In the genomic region with DNA sequence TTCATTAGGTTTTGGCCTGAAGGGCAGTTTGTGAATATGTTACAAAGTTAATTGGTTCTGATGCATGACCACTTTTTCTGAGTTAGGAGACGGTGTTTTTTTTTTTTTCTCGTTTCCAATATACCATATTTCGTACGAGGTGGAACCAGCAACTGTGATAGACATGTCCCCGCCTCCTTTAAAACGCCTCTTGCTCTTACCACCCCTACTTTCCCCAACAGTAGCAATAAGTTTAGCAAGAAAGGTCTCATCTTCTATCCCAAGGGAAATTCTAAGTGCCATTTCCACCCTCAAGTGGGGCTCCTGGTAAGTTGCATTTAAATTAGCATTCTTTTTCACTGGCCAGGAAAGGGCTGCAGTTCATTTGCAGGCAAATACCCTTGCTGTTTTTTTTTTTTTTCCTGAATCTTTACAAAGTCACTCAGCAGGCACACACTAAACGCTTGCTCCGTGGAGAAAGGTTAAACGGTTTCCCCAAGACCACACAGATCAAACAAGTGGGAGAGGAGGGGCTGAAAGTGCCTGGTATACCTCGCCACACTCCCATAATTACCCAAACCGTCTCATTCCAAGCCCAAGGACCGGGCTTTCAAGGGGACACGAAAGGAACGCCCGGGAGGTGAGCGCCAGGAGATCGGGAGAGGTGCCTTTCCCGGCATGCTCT, we compare ENCODE assay signal across 8 cellular contexts. TPM values are rescaled to one million over a fixed set of nuclear protein-coding genes. Genes with fewer than 3 reads are reported as not detected.
DNase-seq lines count a peak whose midpoint lies in the region; ATAC-seq and TF ChIP-seq lines count a peak whose summit lies in the region.

No MANE protein-coding gene starts in this region.

- H3K27ac ChIP-seq in right atrium auricular region = peak overlapping the region; percentile 76 to 82
- H3K27ac ChIP-seq in iPS-20b (ENCODE audit: low read length) = no peak overlapping the region

- H3K36me3 Mint-ChIP-seq in activated CD8-positive, alpha-beta T cell treated with anti-CD3 and anti-CD28 coated beads, Interleukin-2, amount 10 ng/mL, durations not matched to agents 7 days and 5 days (ENCODE audit: low read depth) = peaks cover 5% of the 10 kb centered on the region
- peaks cover 5 to 7% of the 10 kb centered on the region in 2 donors for H3K36me3 Mint-ChIP-seq in stimulated activated naive B cell treated with anti-CD40 and anti-IgM and Interleukin-4, amounts not matched to agents 10 μg/mL and 1 μg/mL and 100 μg/mL, for 72 hours

- CTCF ChIA-PET in activated CD8-positive, alpha-beta T cell treated with anti-CD3 and anti-CD28 coated beads, Interleukin-2, amount 10 ng/mL, durations not matched to agents 7 days and 5 days (lab: Charles Lee) = no interaction called here

- H3K4me1 ChIP-seq in right atrium auricular region = peaks cover 0 to 14% of the 10 kb centered on the region in 2 donors
- no peaks in the 10 kb centered on the region; the same call in 1 of the 2 replicates for H3K4me1 ChIP-seq in iPS-20b (ENCODE audit: insufficient read depth, low read length)

- DNase-seq in right atrium auricular region (ENCODE audit: low spot score) = no peak
- DNase-seq in cardiac septum (ENCODE audit: low spot score) = no peak
- no peak for DNase-seq in activated CD8-positive, alpha-beta T cell treated with anti-CD3 and anti-CD28 coated beads, Interleukin-2, amount 10 ng/mL, durations not matched to agents 7 days and 5 days
- DNase-seq in stimulated activated naive B cell treated with anti-CD40 and anti-IgM and Interleukin-4, amounts not matched to agents 10 μg/mL and 1 μg/mL and 100 μg/mL, for 72 hours = no peak
- DNase-seq in NCI-H226 = no peak
- no peak for DNase-seq in GM13976 (ENCODE audit: low spot score)
- DNase-seq in G401 (ENCODE audit: low spot score) = no peak

- in situ Hi-C loops in GM13976 (cut with MboI; ENCODE audit: low sequenced_read_pairs, unreplicated experiment) = no loop called here
- in situ Hi-C loops in G401 (cut with HindIII; ENCODE audit: low sequenced_read_pairs) = no loop called here

- peaks cover 19% of the 10 kb centered on the region for H3K4me1 Mint-ChIP-seq in activated CD8-positive, alpha-beta T cell treated with anti-CD3 and anti-CD28 coated beads, Interleukin-2, amount 10 ng/mL, durations not matched to agents 7 days and 5 days (ENCODE audit: low read depth)
- peaks cover 5 to 15% of the 10 kb centered on the region in 2 donors for H3K4me1 Mint-ChIP-seq in stimulated activated naive B cell treated with anti-CD40 and anti-IgM and Interleukin-4, amounts not matched to agents 10 μg/mL and 1 μg/mL and 100 μg/mL, for 72 hours

- peaks cover 9% of the 10 kb centered on the region for H3K9me3 Mint-ChIP-seq in activated CD8-positive, alpha-beta T cell treated with anti-CD3 and anti-CD28 coated beads, Interleukin-2, amount 10 ng/mL, durations not matched to agents 7 days and 5 days (ENCODE audit: insufficient read depth)
- H3K9me3 Mint-ChIP-seq in stimulated activated naive B cell treated with anti-CD40 and anti-IgM and Interleukin-4, amounts not matched to agents 10 μg/mL and 1 μg/mL and 100 μg/mL, for 72 hours = peaks cover 3 to 4% of the 10 kb centered on the region in 2 donors

- peaks cover 0 to 8% of the 10 kb centered on the region in 2 donors for H3K9me3 ChIP-seq in right atrium auricular region
- 0 out of 2 replicates have a peak, but pooled peaks cover 3% of the 10 kb centered on the region for H3K9me3 ChIP-seq in iPS-20b (ENCODE audit: insufficient read depth, low read depth, low read length)

- H3K4me3 Mint-ChIP-seq in activated CD8-positive, alpha-beta T cell treated with anti-CD3 and anti-CD28 coated beads, Interleukin-2, amount 10 ng/mL, durations not matched to agents 7 days and 5 days = peak overlapping the region; percentile 76
- peak overlapping the region; percentile 90 to 93 for H3K4me3 Mint-ChIP-seq in stimulated activated naive B cell treated with anti-CD40 and anti-IgM and Interleukin-4, amounts not matched to agents 10 μg/mL and 1 μg/mL and 100 μg/mL, for 72 hours

- H3K4me3 ChIP-seq in right atrium auricular region (peak overlapping the region; percentile 46 to 65), iPS-20b (ENCODE audit: low read length) (peak overlapping the region; percentile 57)

- peaks cover 8% of the 10 kb centered on the region for H3K27me3 Mint-ChIP-seq in activated CD8-positive, alpha-beta T cell treated with anti-CD3 and anti-CD28 coated beads, Interleukin-2, amount 10 ng/mL, durations not matched to agents 7 days and 5 days (ENCODE audit: low read depth)
- no peaks in the 10 kb centered on the region for H3K27me3 Mint-ChIP-seq in stimulated activated naive B cell treated with anti-CD40 and anti-IgM and Interleukin-4, amounts not matched to agents 10 μg/mL and 1 μg/mL and 100 μg/mL, for 72 hours

- H3K36me3 ChIP-seq in right atrium auricular region (no peaks in the 10 kb centered on the region), iPS-20b (ENCODE audit: insufficient read depth, low read depth, low read length) (no peaks in the 10 kb centered on the region)

- no peak for ATAC-seq in activated CD8-positive, alpha-beta T cell treated with anti-CD3 and anti-CD28 coated beads, Interleukin-2, amount 10 ng/mL, durations not matched to agents 7 days and 5 days
- ATAC-seq in stimulated activated naive B cell treated with anti-CD40 and anti-IgM and Interleukin-4, amounts not matched to agents 10 μg/mL and 1 μg/mL and 100 μg/mL, for 72 hours (replicated peaks) = peak; percentile 10 to 35

- TF ChIP-seq CTCF in right atrium auricular region (IDR thresholded peaks at IDR 0.05) (no peak), GM13976 (IDR thresholded peaks at IDR 0.05; ENCODE audit: borderline replicate concordance, control extremely low read depth, extremely low read depth, insufficient read depth, missing control alignments) (no peak)

- H3K27me3 ChIP-seq in right atrium auricular region (no peaks in the 10 kb centered on the region), iPS-20b (ENCODE audit: insufficient read depth, low read length) (peaks cover 31% of the 10 kb centered on the region)

- intact Hi-C loops in cardiac septum (cut with DNase I) = loop anchor here (2.0 kb wide), 1 partner anchor 40 kb away; the partner anchor contains the start of gene MGA

- POLR2A ChIA-PET in activated CD8-positive, alpha-beta T cell treated with anti-CD3 and anti-CD28 coated beads, Interleukin-2, amount 10 ng/mL, durations not matched to agents 7 days and 5 days (lab: Charles Lee) = no interaction called here

- H3K9ac ChIP-seq in iPS-20b (ENCODE audit: low read depth, low read length) = peak overlapping the region; percentile 50

- H3K27ac Mint-ChIP-seq in activated CD8-positive, alpha-beta T cell treated with anti-CD3 and anti-CD28 coated beads, Interleukin-2, amount 10 ng/mL, durations not matched to agents 7 days and 5 days = peak overlapping the region; percentile 80
- peak overlapping the region; percentile 92 for H3K27ac Mint-ChIP-seq in stimulated activated naive B cell treated with anti-CD40 and anti-IgM and Interleukin-4, amounts not matched to agents 10 μg/mL and 1 μg/mL and 100 μg/mL, for 72 hours

RNA-seq across cellular contexts. Expression of gene MGA, which starts 39.5 kb away (rescaled TPM):
- 10 to 100 TPM; 40.1 to 40.3 TPM for total RNA-seq in right atrium auricular region
- total RNA-seq in cardiac septum = 37.3 TPM
- 10 to 100 TPM; 36.1 to 37.1 TPM for total RNA-seq in activated CD8-positive, alpha-beta T cell treated with anti-CD3 and anti-CD28 coated beads, Interleukin-2, amount 10 ng/mL, durations not matched to agents 7 days and 5 days
- total RNA-seq in G401 (2014; rRNA removed; shearing (Covaris generic)) = 9.5 and 22.0 TPM in 2 replicates
